In genomic region chr17:2061441-2061797, GRCh38 we compare ENCODE assay signal across 15 cellular contexts. TPM values are rescaled to one million over a fixed set of nuclear protein-coding genes. Genes with fewer than 3 reads are reported as not detected.
A peak's percentile ranks its signal among the peaks of the same experiment; 100 is the strongest.
DNase-seq lines count a peak whose midpoint lies in the region; ATAC-seq and TF ChIP-seq lines count a peak whose summit lies in the region.
"Had no signal": no experiment of that assay in that cellular context is flagged by ENCODE, and none has a peak within 500 bp of the region (broad histone marks: within the 10 kb centered on the region; RNA-seq: fewer than 3 reads in every experiment).

No MANE protein-coding gene starts in this region.

- H3K4me3 ChIP-seq in heart left ventricle (peak overlapping the region in 5 of 12 donors; percentile 8 to 87 (median 82)), gastroesophageal sphincter (no peak overlapping the region), psoas muscle (peak overlapping the region; percentile 18), uterus (no peak overlapping the region)

- H3K27ac ChIP-seq in heart left ventricle: peak overlapping the region; percentile 67 to 98 (median 92)
- H3K27ac ChIP-seq in gastroesophageal sphincter: peak overlapping the region; percentile 56 to 95 (median 89)
- peak overlapping the region; percentile 62 for H3K27ac ChIP-seq in psoas muscle
- peak overlapping the region; percentile 94 to 99 for H3K27ac ChIP-seq in uterus

- H3K36me3 ChIP-seq in heart left ventricle: peaks cover 0 to 79% (median 50%) of the 10 kb centered on the region in 9 donors
- H3K36me3 ChIP-seq in gastroesophageal sphincter: peaks cover 0 to 83% of the 10 kb centered on the region in 2 donors
- H3K36me3 ChIP-seq in psoas muscle (ENCODE audit: insufficient read depth in 1 of 2, low read depth in 1 of 2): peaks cover 0 to 48% of the 10 kb centered on the region in 2 donors
- H3K36me3 ChIP-seq in uterus: no peaks in the 10 kb centered on the region

- no peak for TF ChIP-seq EP300 in gastroesophageal sphincter (IDR thresholded peaks at IDR 0.05)

- DNase-seq in heart left ventricle: peak in 1 of 5 donors; percentile 41
- no peak for DNase-seq in Right ventricle myocardium superior
- no peak for DNase-seq in psoas muscle
- peak in 1 of 2 donors; percentile 55 for DNase-seq in uterus
- no peak for DNase-seq in NCI-H146 treated with DMSO at 0.1 percent for 48 hours (lab: John Stamatoyannopoulos, UW; ENCODE audit: unreplicated experiment)
- no peak for DNase-seq in GM19240 (ENCODE audit: insufficient read length, low spot score)
- no peak for DNase-seq in amniotic stem cell (lab: John Stamatoyannopoulos, UW)
- DNase-seq: activated CD4-positive, alpha-beta T cell treated with anti-CD3 and anti-CD28 coated beads, Interleukin-2, amount 50 U/mL, for 1 hour; effector CD4-positive, alpha-beta T cell; natural killer cell; NCI-H187 treated with DMSO at 0.1 percent for 48 hours; stimulated activated naive CD4-positive, alpha-beta T cell treated with Interleukin-2 at 50 U/mL for 16 hours; T-helper 17 cell had no signal

- peaks cover 0 to 34% (median 0%) of the 10 kb centered on the region in 9 donors for H3K27me3 ChIP-seq in heart left ventricle
- peaks cover 25% of the 10 kb centered on the region for H3K27me3 ChIP-seq in gastroesophageal sphincter
- H3K27me3 ChIP-seq in psoas muscle (ENCODE audit: insufficient read depth in 3 of 3, low read length in 2 of 3): no peaks in the 10 kb centered on the region
- H3K27me3 ChIP-seq in uterus: no peaks in the 10 kb centered on the region

- TF ChIP-seq POLR2A in heart left ventricle (IDR thresholded peaks at IDR 0.05) (no peak), gastroesophageal sphincter (IDR thresholded peaks at IDR 0.05) (no peak), uterus (IDR thresholded peaks at IDR 0.05) (no peak)

- WGBS in heart left ventricle, 4 donors: 56 to 65% (median 64%) methylated on average over 10 to 15 of the region's 15 CpGs
- WGBS in gastroesophageal sphincter (ENCODE audit: low coverage in 1 of 2), 2 donors: 59% methylated on average over 5 of the region's 15 CpGs; no CpG with 5 or more reads in 1 of the 2 donors
- 72 to 79% (median 74%) methylated on average over 15 of the region's 15 CpGs for WGBS in psoas muscle, 3 donors

- ATAC-seq in heart left ventricle (peak in 2 of 4 donors; percentile 0 to 2), Right ventricle myocardium superior (ENCODE audit: poor library complexity) (no peak), gastroesophageal sphincter (peak; percentile 11), psoas muscle (no peak)
- ATAC-seq: natural killer cell, T-helper 17 cell had no signal

- H3K9me3 ChIP-seq in heart left ventricle (no peaks in the 10 kb centered on the region), gastroesophageal sphincter (no peaks in the 10 kb centered on the region), psoas muscle (no peaks in the 10 kb centered on the region), uterus (no peaks in the 10 kb centered on the region)

- intact Hi-C loops in heart left ventricle (cut with DNase I) (loop anchor here in 6 of 10 donors (2.0 to 5.0 kb wide), 3 partner anchors 111 to 116 kb away; no protein-coding TSS in a partner anchor), Right ventricle myocardium superior (cut with DNase I) (no loop called here), psoas muscle (cut with DNase I) (no loop called here), uterus (cut with DNase I; ENCODE audit: low total_unique reads) (no loop called here)

- H3K4me1 ChIP-seq in heart left ventricle: peaks cover 3 to 95% (median 76%) of the 10 kb centered on the region in 12 donors
- H3K4me1 ChIP-seq in gastroesophageal sphincter: peaks cover 2 to 100% (median 50%) of the 10 kb centered on the region in 3 donors
- H3K4me1 ChIP-seq in psoas muscle: no peaks in the 10 kb centered on the region
- H3K4me1 ChIP-seq in uterus: peaks cover 3 to 68% of the 10 kb centered on the region in 2 donors

- no peak for TF ChIP-seq CTCF in heart left ventricle (IDR thresholded peaks at IDR 0.05)
- peak in 1 of 4 experiments; percentile 16 for TF ChIP-seq CTCF in gastroesophageal sphincter (IDR thresholded peaks at IDR 0.05)
- no peak for TF ChIP-seq CTCF in psoas muscle (IDR thresholded peaks at IDR 0.05)
- no peak for TF ChIP-seq CTCF in uterus (IDR thresholded peaks at IDR 0.05)

RNA-seq across cellular contexts. Expression of gene HIC1, which starts 6.5 kb away (rescaled TPM):
- total RNA-seq in heart left ventricle (10 to 100 TPM in 7 of 9 donors, 1 to 10 TPM in 2; 8.9 to 29.6 (median 16.7) TPM), Right ventricle myocardium superior (19.3 TPM), gastroesophageal sphincter (10 to 100 TPM; 32.8 to 56.2 (median 41.6) TPM), psoas muscle (10 to 100 TPM in 1 of 4 donors, 1 to 10 TPM in 3; 4.3 to 12.6 (median 9.4) TPM), uterus (10 to 100 TPM; 21.8 to 86.9 (median 54.2) TPM)
- polyA plus RNA-seq in heart left ventricle (10 to 100 TPM in 1 of 2 donors, 1 to 10 TPM in 1; 8.3 to 11.7 TPM), psoas muscle (1 to 10 TPM; 2.0 to 3.5 (median 2.1) TPM)

RNA-seq across cellular contexts. Expression of gene OVCA2, which starts 19.6 kb away (rescaled TPM):
- total RNA-seq in heart left ventricle (10 to 100 TPM; 16.0 to 30.2 (median 20.0) TPM), Right ventricle myocardium superior (13.7 TPM), gastroesophageal sphincter (10 to 100 TPM; 19.6 to 40.3 (median 36.5) TPM), psoas muscle (10 to 100 TPM; 10.1 to 23.0 (median 15.2) TPM), uterus (10 to 100 TPM in 3 of 4 donors, 1 to 10 TPM in 1; 7.9 to 27.4 (median 19.8) TPM)
- polyA plus RNA-seq in heart left ventricle (10 to 100 TPM; 26.6 to 52.4 TPM), psoas muscle (10 to 100 TPM; 29.2 to 66.1 (median 33.4) TPM)

RNA-seq across cellular contexts. Expression of gene DPH1, which starts 31.5 kb away (rescaled TPM):
- total RNA-seq in heart left ventricle (10 to 100 TPM; 14.0 to 38.1 (median 27.6) TPM), Right ventricle myocardium superior (26.8 TPM), gastroesophageal sphincter (10 to 100 TPM; 29.9 to 35.6 (median 34.0) TPM), psoas muscle (10 to 100 TPM; 36.9 to 73.4 (median 45.5) TPM), uterus (100 to 1,000 TPM in 1 of 4 donors, 10 to 100 TPM in 3; 26.8 to 121 (median 49.1) TPM)
- polyA plus RNA-seq in heart left ventricle (10 to 100 TPM; 18.8 to 23.4 TPM), psoas muscle (10 to 100 TPM; 13.5 to 51.9 (median 39.2) TPM)

RNA-seq across cellular contexts. Expression of gene RTN4RL1, which starts 36.3 kb away (rescaled TPM):
- total RNA-seq in heart left ventricle (1 to 10 TPM; 1.7 to 4.2 (median 2.7) TPM), Right ventricle myocardium superior (3.4 TPM), gastroesophageal sphincter (under 1 TPM in 3 of 4 donors, not detected in 1; 0.58 to 0.81 (median 0.72) TPM), psoas muscle (1 to 10 TPM in 2 of 4 donors, under 1 TPM in 2; 0.65 to 1.7 (median 1.2) TPM), uterus (1 to 10 TPM in 3 of 4 donors, not detected in 1; 1.4 to 4.9 (median 1.9) TPM)
- polyA plus RNA-seq in heart left ventricle (1 to 10 TPM; 2.2 to 4.9 TPM), psoas muscle (1 to 10 TPM in 1 of 3 donors, under 1 TPM in 2; 0.44 to 1.8 (median 0.70) TPM)
- total RNA-seq: glomerular endothelial cell had no signal

Comparison
In these comparisons a context has a peak if more than half of its experiments do, and no peak if none do; other contexts are left out.
1. intact Hi-C loops: an anchor here in heart left ventricle (2.0 to 5.0 kb wide); none called in Right ventricle myocardium superior, psoas muscle and uterus.